1 cellular context compared by ENCODE assay signal in genomic region chr7:99505324-99505662, GRCh38.
TF ChIP-seq lines count a peak whose summit lies in the region.

No MANE protein-coding gene starts in this region.

TF ChIP-seq in K562, 482 proteins besides CTCF, POLR2A, EP300 and RAD21 (continued from another document and continues in another):
- TF ChIP-seq ZBTB34 (CRISPR knock-in tag; IDR thresholded peaks at IDR 0.05): no peak
- TF ChIP-seq NR2C1 (IDR thresholded peaks at IDR 0.05): peak; percentile 2; the same call in 1 of the 2 replicates
- no peak for TF ChIP-seq NR2C1 (tag; IDR thresholded peaks at IDR 0.05)
- no peak for TF ChIP-seq ZNF717 (CRISPR knock-in tag; IDR thresholded peaks at IDR 0.05)
- no peak for TF ChIP-seq ZNF695 (CRISPR knock-in tag; IDR thresholded peaks at IDR 0.05)
- TF ChIP-seq PREB (CRISPR knock-in tag; IDR thresholded peaks at IDR 0.05): 0 out of 2 replicates have a peak, but pooled peaks have one; percentile 50
- no peak for TF ChIP-seq PBX2 (CRISPR knock-in tag; IDR thresholded peaks at IDR 0.05; ENCODE audit: low read depth)
- no peak for TF ChIP-seq PBX2 (tag; conservative IDR thresholded peaks at IDR 0.05; ENCODE audit: low read depth)
- no peak for TF ChIP-seq MCM5 (IDR thresholded peaks at IDR 0.05; ENCODE audit: low read depth)
- TF ChIP-seq ZMIZ1 (IDR thresholded peaks at IDR 0.05; ENCODE audit: low read depth in 2 of 2, low read length in 2 of 2): no peak
- TF ChIP-seq BCLAF1 (IDR thresholded peaks at IDR 0.05; ENCODE audit: borderline replicate concordance in 1 of 2, control insufficient read depth in 1 of 2, low read depth in 2 of 2, low read length in 1 of 2): no peak
- no peak for TF ChIP-seq HLTF (IDR thresholded peaks at IDR 0.05)
- TF ChIP-seq FOXK2 (conservative IDR thresholded peaks at IDR 0.05 in 1 of 2, IDR thresholded peaks at IDR 0.05 in 1 of 2; ENCODE audit: low read depth in 2 of 2): no peak
- TF ChIP-seq GTF2E2 (tag; IDR thresholded peaks at IDR 0.05): peak; percentile 51; the same call in 1 of the 2 replicates
- no peak for TF ChIP-seq TSHZ1 (CRISPR knock-in tag; IDR thresholded peaks at IDR 0.05)
- TF ChIP-seq MXI1 (IDR thresholded peaks at IDR 0.05; ENCODE audit: low read depth, low read length): 0 out of 2 replicates have a peak, but pooled peaks have one; percentile 4
- TF ChIP-seq L3MBTL2 (IDR thresholded peaks at IDR 0.05): no peak
- no peak for TF ChIP-seq DIDO1 (tag; IDR thresholded peaks at IDR 0.05; ENCODE audit: low read depth)
- no peak for TF ChIP-seq HNRNPH1 (optimal IDR thresholded peaks at IDR 0.05; ENCODE audit: low read depth, low read length)
- no peak for TF ChIP-seq ARID3B (CRISPR knock-in tag; IDR thresholded peaks at IDR 0.05; ENCODE audit: borderline replicate concordance)
- TF ChIP-seq NKRF (IDR thresholded peaks at IDR 0.05; ENCODE audit: borderline replicate concordance): peak; percentile 71; the same call in 1 of the 2 replicates
- TF ChIP-seq STAT5A (IDR thresholded peaks at IDR 0.05; ENCODE audit: borderline replicate concordance, low read length): no peak
- no peak for TF ChIP-seq SPI1 (IDR thresholded peaks at IDR 0.05; ENCODE audit: borderline replicate concordance, low read depth, low read length)
- TF ChIP-seq TEAD4 (IDR thresholded peaks at IDR 0.05; ENCODE audit: low read length): no peak
- no peak for TF ChIP-seq TEAD4 (CRISPR knock-in tag; IDR thresholded peaks at IDR 0.05; ENCODE audit: borderline replicate concordance)
- no peak for TF ChIP-seq BRF1 (IDR thresholded peaks at IDR 0.05; ENCODE audit: borderline replicate concordance, extremely low read depth, insufficient read length)
- TF ChIP-seq ZNF41 (CRISPR knock-in tag; conservative IDR thresholded peaks at IDR 0.05): no peak
- TF ChIP-seq GTF2F1 (IDR thresholded peaks at IDR 0.05; ENCODE audit: low read depth, low read length): no peak
- TF ChIP-seq GABPA (tag; conservative IDR thresholded peaks at IDR 0.05; ENCODE audit: low read depth): peak; percentile 89
- no peak for TF ChIP-seq ARID1B (IDR thresholded peaks at IDR 0.05)
- TF ChIP-seq ZNF239 (CRISPR knock-in tag; IDR thresholded peaks at IDR 0.05): no peak
- TF ChIP-seq CC2D1A (IDR thresholded peaks at IDR 0.05): 0 out of 2 replicates have a peak, but pooled peaks have one; percentile 0
- TF ChIP-seq SRSF7 (optimal IDR thresholded peaks at IDR 0.05; ENCODE audit: low read depth, low read length): no peak
- TF ChIP-seq ZNF76 (CRISPR knock-in tag; IDR thresholded peaks at IDR 0.05; ENCODE audit: borderline replicate concordance): no peak
- no peak for TF ChIP-seq HMG20A (CRISPR knock-in tag; conservative IDR thresholded peaks at IDR 0.05)
- TF ChIP-seq CREBBP (IDR thresholded peaks at IDR 0.05; ENCODE audit: low read depth, low read length): no peak
- TF ChIP-seq PRMT5 (CRISPR knock-in tag; IDR thresholded peaks at IDR 0.05): no peak
- no peak for TF ChIP-seq MED1 (CRISPR knock-in tag; IDR thresholded peaks at IDR 0.05; ENCODE audit: borderline replicate concordance)
- TF ChIP-seq PRPF4 (IDR thresholded peaks at IDR 0.05; ENCODE audit: insufficient read depth, low read depth, low read length, poor library complexity, severe bottlenecking): no peak
- TF ChIP-seq ATF7 (IDR thresholded peaks at IDR 0.05): no peak
- TF ChIP-seq RNF2 (IDR thresholded peaks at IDR 0.05): no peak
- no peak for TF ChIP-seq ZFP91 (CRISPR knock-in tag; IDR thresholded peaks at IDR 0.05)
